Comparison of ENCODE assay signal across 8 cellular contexts in genomic region chr10:131899695-131900349, GRCh38. TPM values are rescaled to one million over a fixed set of nuclear protein-coding genes. Genes with fewer than 3 reads are reported as not detected.
DNase-seq lines count a peak whose midpoint lies in the region; ATAC-seq and TF ChIP-seq lines count a peak whose summit lies in the region.

No MANE protein-coding gene starts in this region.

- no peak for ATAC-seq in HG03280 (IDR thresholded peaks at IDR 0.05; ENCODE audit: unreplicated experiment)

- H3K9me3 ChIP-seq in MG63 (no peaks in the 10 kb centered on the region), colonic mucosa (no peaks in the 10 kb centered on the region), muscle layer of duodenum (ENCODE audit: control insufficient read depth in 1 of 2, low read length in 2 of 2) (no peaks in the 10 kb centered on the region)

- peak overlapping the region; percentile 4 to 70 for H3K9ac ChIP-seq in colonic mucosa (ENCODE audit: low read depth in 2 of 2, low read length in 2 of 2)

- DNase-seq in GM12864 (ENCODE audit: low read depth) (no peak), MG63 (no peak), colonic mucosa (no peak), Ammon's horn (ENCODE audit: low spot score) (no peak), NCI-H446 (lab: John Stamatoyannopoulos, UW) (no peak)
- no peak for DNase-seq in activated CD8-positive, alpha-beta memory T cell treated with anti-CD3 and anti-CD28 coated beads for 24 hours

- H3K27me3 ChIP-seq in MG63 (peaks cover 11% of the 10 kb centered on the region; the same call in 1 of the 2 replicates), colonic mucosa (no peaks in the 10 kb centered on the region), muscle layer of duodenum (ENCODE audit: low read depth, low read length) (peaks cover 7% of the 10 kb centered on the region)

- H3K4me1 ChIP-seq in colonic mucosa (peaks cover 8% of the 10 kb centered on the region), muscle layer of duodenum (ENCODE audit: control insufficient read depth in 1 of 2, insufficient read depth in 2 of 2, low read length in 2 of 2) (peaks cover 4 to 33% of the 10 kb centered on the region in 2 donors)

- H3K36me3 ChIP-seq in MG63 = peaks cover 6% of the 10 kb centered on the region
- no peaks in the 10 kb centered on the region for H3K36me3 ChIP-seq in colonic mucosa
- H3K36me3 ChIP-seq in muscle layer of duodenum (ENCODE audit: control insufficient read depth in 1 of 2, insufficient read depth in 2 of 2, low read length in 2 of 2) = no peaks in the 10 kb centered on the region

- intact Hi-C loops in colonic mucosa (cut with DNase I) = loop anchor here (10.0 kb wide), 1 partner anchor 75 kb away; no protein-coding TSS in a partner anchor

- TF ChIP-seq CTCF in GM12864 (IDR thresholded peaks at IDR 0.05; ENCODE audit: low read depth, low read length, missing control alignments) (peak; percentile 29), colonic mucosa (IDR thresholded peaks at IDR 0.05) (no peak)

- no peak overlapping the region for H3K27ac ChIP-seq in colonic mucosa
- no peak overlapping the region for H3K27ac ChIP-seq in muscle layer of duodenum (ENCODE audit: low read length)

- peak overlapping the region; percentile 81 for H3K4me3 ChIP-seq in GM12864 (ENCODE audit: low read depth, low read length)
- peak overlapping the region; percentile 93 for H3K4me3 ChIP-seq in MG63
- H3K4me3 ChIP-seq in colonic mucosa = peak overlapping the region; percentile 91
- peak overlapping the region; percentile 66 to 92 for H3K4me3 ChIP-seq in muscle layer of duodenum (ENCODE audit: low read depth in 1 of 2, low read length in 2 of 2)

RNA-seq across cellular contexts. Expression of gene PPP2R2D, which starts 1.0 kb away (rescaled TPM):
- total RNA-seq in MG63 (2014; rRNA removed; shearing (Covaris generic); ENCODE audit: low replicate concordance) = 28.8 and 40.9 TPM in 2 replicates
- 10 to 100 TPM; 28.1 to 30.6 TPM for total RNA-seq in colonic mucosa
